ENCODE assay signal across 1 cellular context in the genomic region with DNA sequence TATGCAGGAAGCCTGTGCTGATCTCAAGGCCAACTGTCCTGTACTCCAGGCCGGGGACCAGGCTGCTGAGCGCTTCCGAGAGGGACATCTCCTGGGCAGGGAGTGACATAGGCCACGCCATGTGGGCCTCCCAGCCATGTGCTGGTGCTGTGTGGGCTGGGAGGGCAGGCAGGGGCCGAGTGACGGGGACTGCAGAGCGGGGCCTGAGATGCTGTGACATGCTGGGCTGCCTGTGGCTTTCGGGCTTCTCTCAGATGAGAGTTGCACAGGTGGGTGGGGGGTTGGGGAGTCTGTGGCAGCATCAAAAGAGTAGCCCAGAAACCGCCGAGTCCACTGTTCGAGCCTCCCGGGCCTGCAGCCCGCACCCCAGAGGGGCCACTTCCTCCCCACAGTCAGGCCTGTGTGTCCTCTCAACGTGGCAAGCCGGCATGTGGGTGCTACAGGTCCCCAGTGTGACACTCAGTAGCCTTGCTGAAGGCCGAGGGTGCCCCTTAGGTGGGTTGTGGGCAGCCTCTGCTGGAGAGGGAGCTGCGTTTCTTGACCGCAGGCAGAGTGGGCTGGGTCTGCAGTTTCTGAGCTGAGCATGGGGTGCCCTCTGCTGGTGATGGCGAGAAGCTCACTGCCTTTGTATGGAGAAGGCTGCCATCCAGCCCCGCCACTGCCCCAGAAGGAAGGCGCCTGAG.
A peak's percentile ranks its signal among the peaks of the same experiment; 100 is the strongest.
TF ChIP-seq lines count a peak whose summit lies in the region.

No MANE protein-coding gene starts in this region.

TF ChIP-seq in HepG2, 621 proteins besides CTCF, POLR2A, EP300 and RAD21 (continued from another document and continues in another):
- TF ChIP-seq, protein P1, sequence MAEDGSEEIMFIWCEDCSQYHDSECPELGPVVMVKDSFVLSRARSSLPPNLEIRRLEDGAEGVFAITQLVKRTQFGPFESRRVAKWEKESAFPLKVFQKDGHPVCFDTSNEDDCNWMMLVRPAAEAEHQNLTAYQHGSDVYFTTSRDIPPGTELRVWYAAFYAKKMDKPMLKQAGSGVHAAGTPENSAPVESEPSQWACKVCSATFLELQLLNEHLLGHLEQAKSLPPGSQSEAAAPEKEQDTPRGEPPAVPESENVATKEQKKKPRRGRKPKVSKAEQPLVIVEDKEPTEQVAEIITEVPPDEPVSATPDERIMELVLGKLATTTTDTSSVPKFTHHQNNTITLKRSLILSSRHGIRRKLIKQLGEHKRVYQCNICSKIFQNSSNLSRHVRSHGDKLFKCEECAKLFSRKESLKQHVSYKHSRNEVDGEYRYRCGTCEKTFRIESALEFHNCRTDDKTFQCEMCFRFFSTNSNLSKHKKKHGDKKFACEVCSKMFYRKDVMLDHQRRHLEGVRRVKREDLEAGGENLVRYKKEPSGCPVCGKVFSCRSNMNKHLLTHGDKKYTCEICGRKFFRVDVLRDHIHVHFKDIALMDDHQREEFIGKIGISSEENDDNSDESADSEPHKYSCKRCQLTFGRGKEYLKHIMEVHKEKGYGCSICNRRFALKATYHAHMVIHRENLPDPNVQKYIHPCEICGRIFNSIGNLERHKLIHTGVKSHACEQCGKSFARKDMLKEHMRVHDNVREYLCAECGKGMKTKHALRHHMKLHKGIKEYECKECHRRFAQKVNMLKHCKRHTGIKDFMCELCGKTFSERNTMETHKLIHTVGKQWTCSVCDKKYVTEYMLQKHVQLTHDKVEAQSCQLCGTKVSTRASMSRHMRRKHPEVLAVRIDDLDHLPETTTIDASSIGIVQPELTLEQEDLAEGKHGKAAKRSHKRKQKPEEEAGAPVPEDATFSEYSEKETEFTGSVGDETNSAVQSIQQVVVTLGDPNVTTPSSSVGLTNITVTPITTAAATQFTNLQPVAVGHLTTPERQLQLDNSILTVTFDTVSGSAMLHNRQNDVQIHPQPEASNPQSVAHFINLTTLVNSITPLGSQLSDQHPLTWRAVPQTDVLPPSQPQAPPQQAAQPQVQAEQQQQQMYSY (CRISPR knock-in tag; IDR thresholded peaks at IDR 0.05): no peak
- no peak for TF ChIP-seq ZNF792 (CRISPR knock-in tag; IDR thresholded peaks at IDR 0.05)
- TF ChIP-seq ZBTB37 (CRISPR knock-in tag; IDR thresholded peaks at IDR 0.05): no peak
- TF ChIP-seq ZBTB42 (CRISPR knock-in tag; IDR thresholded peaks at IDR 0.05): no peak
- TF ChIP-seq ARID3A (IDR thresholded peaks at IDR 0.05; ENCODE audit: low read depth, low read length): no peak
- TF ChIP-seq SNAPC2 (CRISPR knock-in tag; IDR thresholded peaks at IDR 0.05): no peak
- TF ChIP-seq FOXO1 (CRISPR knock-in tag; IDR thresholded peaks at IDR 0.05): no peak
- TF ChIP-seq NR2F6 (IDR thresholded peaks at IDR 0.05): no peak
- peak; percentile 33; the same call in 1 of the 2 replicates for TF ChIP-seq NR2F6 (CRISPR knock-in tag; IDR thresholded peaks at IDR 0.05)
- TF ChIP-seq, protein P2, sequence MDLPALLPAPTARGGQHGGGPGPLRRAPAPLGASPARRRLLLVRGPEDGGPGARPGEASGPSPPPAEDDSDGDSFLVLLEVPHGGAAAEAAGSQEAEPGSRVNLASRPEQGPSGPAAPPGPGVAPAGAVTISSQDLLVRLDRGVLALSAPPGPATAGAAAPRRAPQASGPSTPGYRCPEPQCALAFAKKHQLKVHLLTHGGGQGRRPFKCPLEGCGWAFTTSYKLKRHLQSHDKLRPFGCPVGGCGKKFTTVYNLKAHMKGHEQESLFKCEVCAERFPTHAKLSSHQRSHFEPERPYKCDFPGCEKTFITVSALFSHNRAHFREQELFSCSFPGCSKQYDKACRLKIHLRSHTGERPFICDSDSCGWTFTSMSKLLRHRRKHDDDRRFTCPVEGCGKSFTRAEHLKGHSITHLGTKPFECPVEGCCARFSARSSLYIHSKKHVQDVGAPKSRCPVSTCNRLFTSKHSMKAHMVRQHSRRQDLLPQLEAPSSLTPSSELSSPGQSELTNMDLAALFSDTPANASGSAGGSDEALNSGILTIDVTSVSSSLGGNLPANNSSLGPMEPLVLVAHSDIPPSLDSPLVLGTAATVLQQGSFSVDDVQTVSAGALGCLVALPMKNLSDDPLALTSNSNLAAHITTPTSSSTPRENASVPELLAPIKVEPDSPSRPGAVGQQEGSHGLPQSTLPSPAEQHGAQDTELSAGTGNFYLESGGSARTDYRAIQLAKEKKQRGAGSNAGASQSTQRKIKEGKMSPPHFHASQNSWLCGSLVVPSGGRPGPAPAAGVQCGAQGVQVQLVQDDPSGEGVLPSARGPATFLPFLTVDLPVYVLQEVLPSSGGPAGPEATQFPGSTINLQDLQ (CRISPR knock-in tag; IDR thresholded peaks at IDR 0.05): no peak
- TF ChIP-seq, protein P3, sequence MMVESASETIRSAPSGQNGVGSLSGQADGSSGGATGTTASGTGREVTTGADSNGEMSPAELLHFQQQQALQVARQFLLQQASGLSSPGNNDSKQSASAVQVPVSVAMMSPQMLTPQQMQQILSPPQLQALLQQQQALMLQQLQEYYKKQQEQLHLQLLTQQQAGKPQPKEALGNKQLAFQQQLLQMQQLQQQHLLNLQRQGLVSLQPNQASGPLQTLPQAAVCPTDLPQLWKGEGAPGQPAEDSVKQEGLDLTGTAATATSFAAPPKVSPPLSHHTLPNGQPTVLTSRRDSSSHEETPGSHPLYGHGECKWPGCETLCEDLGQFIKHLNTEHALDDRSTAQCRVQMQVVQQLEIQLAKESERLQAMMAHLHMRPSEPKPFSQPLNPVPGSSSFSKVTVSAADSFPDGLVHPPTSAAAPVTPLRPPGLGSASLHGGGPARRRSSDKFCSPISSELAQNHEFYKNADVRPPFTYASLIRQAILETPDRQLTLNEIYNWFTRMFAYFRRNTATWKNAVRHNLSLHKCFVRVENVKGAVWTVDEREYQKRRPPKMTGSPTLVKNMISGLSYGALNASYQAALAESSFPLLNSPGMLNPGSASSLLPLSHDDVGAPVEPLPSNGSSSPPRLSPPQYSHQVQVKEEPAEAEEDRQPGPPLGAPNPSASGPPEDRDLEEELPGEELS (CRISPR knock-in tag; IDR thresholded peaks at IDR 0.05): no peak
- TF ChIP-seq ZNF12 (CRISPR knock-in tag; IDR thresholded peaks at IDR 0.05): no peak
- TF ChIP-seq EEA1 (CRISPR knock-in tag; IDR thresholded peaks at IDR 0.05; ENCODE audit: borderline replicate concordance): no peak
- TF ChIP-seq ZNF563 (CRISPR knock-in tag; IDR thresholded peaks at IDR 0.05): no peak
- TF ChIP-seq, protein P4, sequence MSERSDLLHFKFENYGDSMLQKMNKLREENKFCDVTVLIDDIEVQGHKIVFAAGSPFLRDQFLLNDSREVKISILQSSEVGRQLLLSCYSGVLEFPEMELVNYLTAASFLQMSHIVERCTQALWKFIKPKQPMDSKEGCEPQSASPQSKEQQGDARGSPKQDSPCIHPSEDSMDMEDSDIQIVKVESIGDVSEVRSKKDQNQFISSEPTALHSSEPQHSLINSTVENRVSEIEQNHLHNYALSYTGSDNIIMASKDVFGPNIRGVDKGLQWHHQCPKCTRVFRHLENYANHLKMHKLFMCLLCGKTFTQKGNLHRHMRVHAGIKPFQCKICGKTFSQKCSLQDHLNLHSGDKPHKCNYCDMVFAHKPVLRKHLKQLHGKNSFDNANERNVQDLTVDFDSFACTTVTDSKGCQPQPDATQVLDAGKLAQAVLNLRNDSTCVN (CRISPR knock-in tag; IDR thresholded peaks at IDR 0.05; ENCODE audit: borderline replicate concordance): no peak
- no peak for TF ChIP-seq CHD4 (IDR thresholded peaks at IDR 0.05; ENCODE audit: borderline replicate concordance, low read length)
- TF ChIP-seq ZNF121 (CRISPR knock-in tag; IDR thresholded peaks at IDR 0.05): no peak
- no peak for TF ChIP-seq ELF1 (CRISPR knock-in tag; IDR thresholded peaks at IDR 0.05)
- TF ChIP-seq ZNF629 (CRISPR knock-in tag; conservative IDR thresholded peaks at IDR 0.05): no peak
- no peak for TF ChIP-seq ZNF772 (CRISPR knock-in tag; IDR thresholded peaks at IDR 0.05)
- TF ChIP-seq GZF1 (CRISPR knock-in tag; IDR thresholded peaks at IDR 0.05): no peak
- TF ChIP-seq ZFP41 (CRISPR knock-in tag; IDR thresholded peaks at IDR 0.05; ENCODE audit: borderline replicate concordance): no peak
- TF ChIP-seq ZNF674 (CRISPR knock-in tag; IDR thresholded peaks at IDR 0.05; ENCODE audit: low read depth): no peak
- peak; percentile 54; the same call in 1 of the 2 replicates for TF ChIP-seq HOXA3 (CRISPR knock-in tag; IDR thresholded peaks at IDR 0.05)
- TF ChIP-seq ETV5 (CRISPR knock-in tag; IDR thresholded peaks at IDR 0.05; ENCODE audit: borderline replicate concordance): no peak
- TF ChIP-seq CENPT (CRISPR knock-in tag; IDR thresholded peaks at IDR 0.05; ENCODE audit: low read depth): no peak
- TF ChIP-seq ZFY (CRISPR knock-in tag; IDR thresholded peaks at IDR 0.05): no peak
- TF ChIP-seq ZNF224 (CRISPR knock-in tag; IDR thresholded peaks at IDR 0.05): no peak
- TF ChIP-seq ZNF280B (CRISPR knock-in tag; IDR thresholded peaks at IDR 0.05; ENCODE audit: borderline replicate concordance): no peak
- TF ChIP-seq AFF4 (CRISPR knock-in tag; IDR thresholded peaks at IDR 0.05): no peak
- 0 out of 2 replicates have a peak, but pooled peaks have one; percentile 31 for TF ChIP-seq MEIS2 (CRISPR knock-in tag; IDR thresholded peaks at IDR 0.05)
- no peak for TF ChIP-seq KMT2B (CRISPR knock-in tag; IDR thresholded peaks at IDR 0.05)
- no peak for TF ChIP-seq GLI4 (CRISPR knock-in tag; IDR thresholded peaks at IDR 0.05; ENCODE audit: borderline replicate concordance)
- no peak for TF ChIP-seq FOSL1 (CRISPR knock-in tag; IDR thresholded peaks at IDR 0.05; ENCODE audit: borderline replicate concordance)
- no peak for TF ChIP-seq DNMT1 (CRISPR knock-in tag; IDR thresholded peaks at IDR 0.05)
- TF ChIP-seq, protein P5, sequence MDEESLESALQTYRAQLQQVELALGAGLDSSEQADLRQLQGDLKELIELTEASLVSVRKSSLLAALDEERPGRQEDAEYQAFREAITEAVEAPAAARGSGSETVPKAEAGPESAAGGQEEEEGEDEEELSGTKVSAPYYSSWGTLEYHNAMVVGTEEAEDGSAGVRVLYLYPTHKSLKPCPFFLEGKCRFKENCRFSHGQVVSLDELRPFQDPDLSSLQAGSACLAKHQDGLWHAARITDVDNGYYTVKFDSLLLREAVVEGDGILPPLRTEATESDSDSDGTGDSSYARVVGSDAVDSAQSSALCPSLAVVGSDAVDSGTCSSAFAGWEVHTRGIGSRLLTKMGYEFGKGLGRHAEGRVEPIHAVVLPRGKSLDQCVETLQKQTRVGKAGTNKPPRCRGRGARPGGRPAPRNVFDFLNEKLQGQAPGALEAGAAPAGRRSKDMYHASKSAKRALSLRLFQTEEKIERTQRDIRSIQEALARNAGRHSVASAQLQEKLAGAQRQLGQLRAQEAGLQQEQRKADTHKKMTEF (CRISPR knock-in tag; IDR thresholded peaks at IDR 0.05): no peak
- TF ChIP-seq ZNF564 (CRISPR knock-in tag; IDR thresholded peaks at IDR 0.05): no peak
